8 cellular contexts compared by ENCODE assay signal in the genomic region with DNA sequence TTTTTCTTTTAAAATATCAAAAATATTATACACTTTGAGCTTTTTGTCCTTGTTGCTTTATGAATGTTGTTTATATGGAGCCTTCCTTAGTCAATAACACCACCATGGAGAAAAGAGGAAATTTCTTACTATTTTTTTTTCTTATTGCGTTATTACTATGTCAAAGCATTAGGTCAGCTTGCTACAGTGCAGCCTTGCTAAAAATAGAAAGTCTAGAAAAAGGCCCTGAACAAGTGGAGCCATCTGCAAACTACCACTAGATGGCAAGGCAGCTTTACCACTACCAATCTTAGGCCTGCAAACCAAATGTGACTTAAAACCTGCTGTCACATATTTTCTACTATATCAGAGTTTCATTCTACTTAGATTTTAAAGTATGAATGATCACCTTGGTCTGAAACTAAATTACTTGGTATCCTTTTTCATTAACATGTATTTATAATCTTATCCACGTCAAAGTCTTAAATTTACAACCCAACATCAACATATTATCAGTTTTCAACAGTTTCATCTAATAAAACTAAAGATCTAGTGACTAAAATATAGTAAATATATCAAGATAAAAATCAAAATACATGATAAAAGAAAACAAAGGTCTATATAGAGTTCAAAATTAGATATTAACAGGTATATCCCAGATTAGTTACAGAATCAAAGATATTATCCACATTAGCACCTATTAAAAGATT.
A peak's percentile ranks its signal among the peaks of the same experiment; 100 is the strongest.
DNase-seq lines count a peak whose midpoint lies in the region; ATAC-seq and TF ChIP-seq lines count a peak whose summit lies in the region.

No MANE protein-coding gene starts in this region.

- TF ChIP-seq CTCF in chondrocyte (IDR thresholded peaks at IDR 0.05) = peak; percentile 94
- peak; percentile 72 to 90 (median 82) for TF ChIP-seq CTCF in testis (IDR thresholded peaks at IDR 0.05)

- H3K4me3 ChIP-seq in CD4-positive, alpha-beta memory T cell (ENCODE audit: low read length in 2 of 2) = no peak overlapping the region
- H3K4me3 ChIP-seq in testis = no peak overlapping the region

- no peak for TF ChIP-seq POLR2A in testis (IDR thresholded peaks at IDR 0.05)

- no peaks in the 10 kb centered on the region for H3K9me3 ChIP-seq in CD4-positive, alpha-beta memory T cell (ENCODE audit: control insufficient read depth in 1 of 2, low read length in 2 of 2)
- H3K9me3 ChIP-seq in testis = no peaks in the 10 kb centered on the region

- H3K36me3 ChIP-seq in CD4-positive, alpha-beta memory T cell (ENCODE audit: insufficient read depth, low read length) = no peaks in the 10 kb centered on the region
- no peaks in the 10 kb centered on the region for H3K36me3 ChIP-seq in testis (ENCODE audit: low read depth, missing control alignments)

- DNase-seq in CD4-positive, alpha-beta memory T cell = peak; percentile 36 to 52 (median 41)
- peak; percentile 65 for DNase-seq in NCI-H1105 treated with DMSO at 0.1 percent for 48 hours (lab: John Stamatoyannopoulos, UW)
- peak; percentile 91 for DNase-seq in SKM-1 treated with dmso at 0.1 percent for 144 hours (lab: John Stamatoyannopoulos, UW; ENCODE audit: unreplicated experiment)
- no peak for DNase-seq in chondrocyte (ENCODE audit: low spot score)
- peak; percentile 61 for DNase-seq in left lobe of liver (ENCODE audit: low spot score)
- peak; percentile 76 for DNase-seq in testis

- 43% methylated on average over 2 of the region's 2 CpGs for WGBS in testis, 2 donors

- CTCF ChIA-PET in CD4-positive, alpha-beta memory T cell (lab: Charles Lee; ENCODE audit: partially characterized antibody) = interaction anchor here (0.7 to 7.9 kb wide), 6 partner anchors 10 to 717 kb away, joined by 3 to 59 read pairs (median 4); no protein-coding TSS in a partner anchor

- H3K27ac Mint-ChIP-seq in CD4-positive, alpha-beta memory T cell = no peak overlapping the region
- peak overlapping the region; percentile 59 for H3K27ac Mint-ChIP-seq in chondrocyte (ENCODE audit: unreplicated experiment)

- H3K36me3 Mint-ChIP-seq in CD4-positive, alpha-beta memory T cell = peaks cover 9 to 19% of the 10 kb centered on the region in 2 donors
- peaks cover 14% of the 10 kb centered on the region for H3K36me3 Mint-ChIP-seq in chondrocyte (ENCODE audit: low read depth)

- H3K4me1 Mint-ChIP-seq in CD4-positive, alpha-beta memory T cell = peaks cover 0 to 6% (median under 1%) of the 10 kb centered on the region in 4 donors
- peaks cover 6% of the 10 kb centered on the region for H3K4me1 Mint-ChIP-seq in chondrocyte (ENCODE audit: low read depth)

- H3K9me3 Mint-ChIP-seq in CD4-positive, alpha-beta memory T cell = no peaks in the 10 kb centered on the region
- H3K9me3 Mint-ChIP-seq in chondrocyte (ENCODE audit: low read depth) = peaks cover 8% of the 10 kb centered on the region

- H3K27me3 ChIP-seq in CD4-positive, alpha-beta memory T cell (ENCODE audit: insufficient read depth, low read length) = no peaks in the 10 kb centered on the region
- H3K27me3 ChIP-seq in testis = no peaks in the 10 kb centered on the region

- no peaks in the 10 kb centered on the region for H3K4me1 ChIP-seq in CD4-positive, alpha-beta memory T cell (ENCODE audit: insufficient read depth, low read length)
- peaks cover 7% of the 10 kb centered on the region for H3K4me1 ChIP-seq in testis

- intact Hi-C loops in CD4-positive, alpha-beta memory T cell (cut with micrococcal nuclease) = loop anchor here (1.0 to 5.0 kb wide), 5 partner anchors 82 to 718 kb away; no protein-coding TSS in a partner anchor
- intact Hi-C loops in testis (cut with DNase I; ENCODE audit: low total_unique reads) = loop anchor here (10.0 kb wide), 1 partner anchor 348 kb away; no protein-coding TSS in a partner anchor

- no peak overlapping the region for H3K4me3 Mint-ChIP-seq in CD4-positive, alpha-beta memory T cell
- H3K4me3 Mint-ChIP-seq in chondrocyte (ENCODE audit: unreplicated experiment) = no peak overlapping the region

- POLR2A ChIA-PET in CD4-positive, alpha-beta memory T cell (lab: Charles Lee; ENCODE audit: partially characterized antibody) = interaction anchor here (1.6 kb wide), 1 partner anchor 345 kb away, joined by 5 read pairs; no protein-coding TSS in a partner anchor

- ATAC-seq in GM18517 (IDR thresholded peaks at IDR 0.05; ENCODE audit: unreplicated experiment) (peak; percentile 98), HG02885 (IDR thresholded peaks at IDR 0.05; ENCODE audit: poor library complexity, unreplicated experiment) (peak; percentile 99), left lobe of liver (peak; percentile 100)

- H3K27ac ChIP-seq in CD4-positive, alpha-beta memory T cell (ENCODE audit: low read depth, low read length) = no peak overlapping the region
- H3K27ac ChIP-seq in testis = peak overlapping the region in 1 of 2 donors; percentile 62

- no peaks in the 10 kb centered on the region for H3K27me3 Mint-ChIP-seq in CD4-positive, alpha-beta memory T cell
- no peaks in the 10 kb centered on the region for H3K27me3 Mint-ChIP-seq in chondrocyte (ENCODE audit: low read depth)
